Comparison of ENCODE assay signal across 1 cellular context in genomic region chr15:82551646-82552247, GRCh38.
TF ChIP-seq lines count a peak whose summit lies in the region.

No MANE protein-coding gene starts in this region.

TF ChIP-seq in GM23338, 12 proteins besides CTCF, POLR2A, EP300 and RAD21 (continued from another document):
- TF ChIP-seq, protein P1, sequence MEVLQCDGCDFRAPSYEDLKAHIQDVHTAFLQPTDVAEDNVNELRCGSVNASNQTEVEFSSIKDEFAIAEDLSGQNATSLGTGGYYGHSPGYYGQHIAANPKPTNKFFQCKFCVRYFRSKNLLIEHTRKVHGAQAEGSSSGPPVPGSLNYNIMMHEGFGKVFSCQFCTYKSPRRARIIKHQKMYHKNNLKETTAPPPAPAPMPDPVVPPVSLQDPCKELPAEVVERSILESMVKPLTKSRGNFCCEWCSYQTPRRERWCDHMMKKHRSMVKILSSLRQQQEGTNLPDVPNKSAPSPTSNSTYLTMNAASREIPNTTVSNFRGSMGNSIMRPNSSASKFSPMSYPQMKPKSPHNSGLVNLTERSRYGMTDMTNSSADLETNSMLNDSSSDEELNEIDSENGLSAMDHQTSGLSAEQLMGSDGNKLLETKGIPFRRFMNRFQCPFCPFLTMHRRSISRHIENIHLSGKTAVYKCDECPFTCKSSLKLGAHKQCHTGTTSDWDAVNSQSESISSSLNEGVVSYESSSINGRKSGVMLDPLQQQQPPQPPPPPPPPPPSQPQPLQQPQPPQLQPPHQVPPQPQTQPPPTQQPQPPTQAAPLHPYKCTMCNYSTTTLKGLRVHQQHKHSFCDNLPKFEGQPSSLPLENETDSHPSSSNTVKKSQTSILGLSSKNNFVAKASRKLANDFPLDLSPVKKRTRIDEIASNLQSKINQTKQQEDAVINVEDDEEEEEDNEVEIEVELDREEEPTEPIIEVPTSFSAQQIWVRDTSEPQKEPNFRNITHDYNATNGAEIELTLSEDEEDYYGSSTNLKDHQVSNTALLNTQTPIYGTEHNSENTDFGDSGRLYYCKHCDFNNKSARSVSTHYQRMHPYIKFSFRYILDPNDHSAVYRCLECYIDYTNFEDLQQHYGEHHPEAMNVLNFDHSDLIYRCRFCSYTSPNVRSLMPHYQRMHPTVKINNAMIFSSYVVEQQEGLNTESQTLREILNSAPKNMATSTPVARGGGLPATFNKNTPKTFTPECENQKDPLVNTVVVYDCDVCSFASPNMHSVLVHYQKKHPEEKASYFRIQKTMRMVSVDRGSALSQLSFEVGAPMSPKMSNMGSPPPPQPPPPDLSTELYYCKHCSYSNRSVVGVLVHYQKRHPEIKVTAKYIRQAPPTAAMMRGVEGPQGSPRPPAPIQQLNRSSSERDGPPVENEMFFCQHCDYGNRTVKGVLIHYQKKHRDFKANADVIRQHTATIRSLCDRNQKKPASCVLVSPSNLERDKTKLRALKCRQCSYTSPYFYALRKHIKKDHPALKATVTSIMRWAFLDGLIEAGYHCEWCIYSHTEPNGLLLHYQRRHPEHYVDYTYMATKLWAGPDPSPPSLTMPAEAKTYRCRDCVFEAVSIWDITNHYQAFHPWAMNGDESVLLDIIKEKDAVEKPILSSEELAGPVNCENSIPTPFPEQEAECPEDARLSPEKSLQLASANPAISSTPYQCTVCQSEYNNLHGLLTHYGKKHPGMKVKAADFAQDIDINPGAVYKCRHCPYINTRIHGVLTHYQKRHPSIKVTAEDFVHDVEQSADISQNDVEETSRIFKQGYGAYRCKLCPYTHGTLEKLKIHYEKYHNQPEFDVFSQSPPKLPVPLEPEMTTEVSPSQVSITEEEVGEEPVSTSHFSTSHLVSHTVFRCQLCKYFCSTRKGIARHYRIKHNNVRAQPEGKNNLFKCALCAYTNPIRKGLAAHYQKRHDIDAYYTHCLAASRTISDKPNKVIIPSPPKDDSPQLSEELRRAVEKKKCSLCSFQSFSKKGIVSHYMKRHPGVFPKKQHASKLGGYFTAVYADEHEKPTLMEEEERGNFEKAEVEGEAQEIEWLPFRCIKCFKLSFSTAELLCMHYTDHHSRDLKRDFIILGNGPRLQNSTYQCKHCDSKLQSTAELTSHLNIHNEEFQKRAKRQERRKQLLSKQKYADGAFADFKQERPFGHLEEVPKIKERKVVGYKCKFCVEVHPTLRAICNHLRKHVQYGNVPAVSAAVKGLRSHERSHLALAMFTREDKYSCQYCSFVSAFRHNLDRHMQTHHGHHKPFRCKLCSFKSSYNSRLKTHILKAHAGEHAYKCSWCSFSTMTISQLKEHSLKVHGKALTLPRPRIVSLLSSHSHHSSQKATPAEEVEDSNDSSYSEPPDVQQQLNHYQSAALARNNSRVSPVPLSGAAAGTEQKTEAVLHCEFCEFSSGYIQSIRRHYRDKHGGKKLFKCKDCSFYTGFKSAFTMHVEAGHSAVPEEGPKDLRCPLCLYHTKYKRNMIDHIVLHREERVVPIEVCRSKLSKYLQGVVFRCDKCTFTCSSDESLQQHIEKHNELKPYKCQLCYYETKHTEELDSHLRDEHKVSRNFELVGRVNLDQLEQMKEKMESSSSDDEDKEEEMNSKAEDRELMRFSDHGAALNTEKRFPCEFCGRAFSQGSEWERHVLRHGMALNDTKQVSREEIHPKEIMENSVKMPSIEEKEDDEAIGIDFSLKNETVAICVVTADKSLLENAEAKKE (CRISPR knock-in tag; IDR thresholded peaks at IDR 0.05), result no peak
- TF ChIP-seq EZH2phosphoT487 (IDR thresholded peaks at IDR 0.05; ENCODE audit: unreplicated experiment) (no peak), EZH2 (IDR thresholded peaks at IDR 0.05; ENCODE audit: low read depth, unreplicated experiment) (no peak), NANOG (IDR thresholded peaks at IDR 0.05; ENCODE audit: borderline replicate concordance) (no peak), POLR2AphosphoS5 (IDR thresholded peaks at IDR 0.05; ENCODE audit: low read depth) (no peak), JUNB (IDR thresholded peaks at IDR 0.05; ENCODE audit: unreplicated experiment) (no peak)
- TF ChIP-seq, protein P2, sequence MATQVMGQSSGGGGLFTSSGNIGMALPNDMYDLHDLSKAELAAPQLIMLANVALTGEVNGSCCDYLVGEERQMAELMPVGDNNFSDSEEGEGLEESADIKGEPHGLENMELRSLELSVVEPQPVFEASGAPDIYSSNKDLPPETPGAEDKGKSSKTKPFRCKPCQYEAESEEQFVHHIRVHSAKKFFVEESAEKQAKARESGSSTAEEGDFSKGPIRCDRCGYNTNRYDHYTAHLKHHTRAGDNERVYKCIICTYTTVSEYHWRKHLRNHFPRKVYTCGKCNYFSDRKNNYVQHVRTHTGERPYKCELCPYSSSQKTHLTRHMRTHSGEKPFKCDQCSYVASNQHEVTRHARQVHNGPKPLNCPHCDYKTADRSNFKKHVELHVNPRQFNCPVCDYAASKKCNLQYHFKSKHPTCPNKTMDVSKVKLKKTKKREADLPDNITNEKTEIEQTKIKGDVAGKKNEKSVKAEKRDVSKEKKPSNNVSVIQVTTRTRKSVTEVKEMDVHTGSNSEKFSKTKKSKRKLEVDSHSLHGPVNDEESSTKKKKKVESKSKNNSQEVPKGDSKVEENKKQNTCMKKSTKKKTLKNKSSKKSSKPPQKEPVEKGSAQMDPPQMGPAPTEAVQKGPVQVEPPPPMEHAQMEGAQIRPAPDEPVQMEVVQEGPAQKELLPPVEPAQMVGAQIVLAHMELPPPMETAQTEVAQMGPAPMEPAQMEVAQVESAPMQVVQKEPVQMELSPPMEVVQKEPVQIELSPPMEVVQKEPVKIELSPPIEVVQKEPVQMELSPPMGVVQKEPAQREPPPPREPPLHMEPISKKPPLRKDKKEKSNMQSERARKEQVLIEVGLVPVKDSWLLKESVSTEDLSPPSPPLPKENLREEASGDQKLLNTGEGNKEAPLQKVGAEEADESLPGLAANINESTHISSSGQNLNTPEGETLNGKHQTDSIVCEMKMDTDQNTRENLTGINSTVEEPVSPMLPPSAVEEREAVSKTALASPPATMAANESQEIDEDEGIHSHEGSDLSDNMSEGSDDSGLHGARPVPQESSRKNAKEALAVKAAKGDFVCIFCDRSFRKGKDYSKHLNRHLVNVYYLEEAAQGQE (IDR thresholded peaks at IDR 0.05; ENCODE audit: unreplicated experiment), result no peak
